Comparison of ENCODE assay signal across 8 cellular contexts in genomic region chr20:23622839-23623343, GRCh38. TPM values are rescaled to one million over a fixed set of nuclear protein-coding genes. Genes with fewer than 3 reads are reported as not detected.
A peak's percentile ranks its signal among the peaks of the same experiment; 100 is the strongest.
DNase-seq lines count a peak whose midpoint lies in the region; ATAC-seq and TF ChIP-seq lines count a peak whose summit lies in the region.

No MANE protein-coding gene starts in this region.

- H3K9me3 ChIP-seq in BE2C: no peaks in the 10 kb centered on the region
- H3K9me3 ChIP-seq in Peyer's patch: no peaks in the 10 kb centered on the region
- no peaks in the 10 kb centered on the region for H3K9me3 ChIP-seq in esophagus muscularis mucosa
- no peaks in the 10 kb centered on the region for H3K9me3 ChIP-seq in ovary

- intact Hi-C loops in esophagus muscularis mucosa (cut with DNase I) (loop anchor here (10.0 kb wide), 1 partner anchor 1432 kb away; the partner anchor contains the start of gene ACSS1), ovary (cut with DNase I) (loop anchor here in 1 of 4 donors (5.0 kb wide), 1 partner anchor 571 kb away; no protein-coding TSS in a partner anchor)

- no peak for TF ChIP-seq POLR2A in Peyer's patch (IDR thresholded peaks at IDR 0.05)
- no peak for TF ChIP-seq POLR2A in esophagus muscularis mucosa (IDR thresholded peaks at IDR 0.05; ENCODE audit: low read depth)
- no peak for TF ChIP-seq POLR2A in ovary (IDR thresholded peaks at IDR 0.05)

- TF ChIP-seq CTCF in BE2C (IDR thresholded peaks at IDR 0.05; ENCODE audit: low read depth, low read length) (no peak), Peyer's patch (IDR thresholded peaks at IDR 0.05) (no peak), esophagus muscularis mucosa (IDR thresholded peaks at IDR 0.05) (no peak), ovary (IDR thresholded peaks at IDR 0.05) (no peak)

- H3K27ac ChIP-seq in Peyer's patch (peak overlapping the region; percentile 50 to 88 (median 64)), esophagus muscularis mucosa (replicated peaks in 1 of 4) (peak overlapping the region; percentile 81 to 88 (median 88)), ovary (peak overlapping the region; percentile 57 to 75)

- TF ChIP-seq EP300 in esophagus muscularis mucosa (IDR thresholded peaks at IDR 0.05) (peak; percentile 97), ovary (IDR thresholded peaks at IDR 0.05) (peak; percentile 99)

- H3K36me3 ChIP-seq in BE2C (no peaks in the 10 kb centered on the region), Peyer's patch (no peaks in the 10 kb centered on the region), esophagus muscularis mucosa (no peaks in the 10 kb centered on the region), ovary (no peaks in the 10 kb centered on the region)

- peak overlapping the region; percentile 27; the same call in 1 of the 2 replicates for H3K4me3 ChIP-seq in BE2C (ENCODE audit: low read depth, low read length)
- H3K4me3 ChIP-seq in Peyer's patch: peak overlapping the region in 2 of 4 donors; percentile 6 to 35
- peak overlapping the region; percentile 33 to 46 (median 38) for H3K4me3 ChIP-seq in esophagus muscularis mucosa
- H3K4me3 ChIP-seq in ovary: peak overlapping the region; percentile 22

- no peaks in the 10 kb centered on the region; the same call in 1 of the 2 replicates for H3K27me3 ChIP-seq in BE2C
- no peaks in the 10 kb centered on the region for H3K27me3 ChIP-seq in Peyer's patch
- no peaks in the 10 kb centered on the region for H3K27me3 ChIP-seq in esophagus muscularis mucosa
- no peaks in the 10 kb centered on the region for H3K27me3 ChIP-seq in ovary

- ATAC-seq in GM21825 (IDR thresholded peaks at IDR 0.05; ENCODE audit: unreplicated experiment) (peak; percentile 74), GM18517 (IDR thresholded peaks at IDR 0.05; ENCODE audit: unreplicated experiment) (no peak), HG02884 (IDR thresholded peaks at IDR 0.05; ENCODE audit: unreplicated experiment) (no peak)

- DNase-seq in BE2C (peak; percentile 63), Peyer's patch (peak in 1 of 3 donors; percentile 86), esophagus muscularis mucosa (ENCODE audit: extremely low spot score) (peak; percentile 94), ovary (peak in 4 of 5 donors; percentile 69 to 80 (median 79))
- no peak for DNase-seq in activated T-cell treated with anti-CD3 and anti-CD28 coated beads, Interleukin-2, amount 50 U/mL, for 1 hour

- 6% methylated on average over 4 of the region's 4 CpGs for WGBS in esophagus muscularis mucosa
- 0 to 3% (median 1%) methylated on average over 4 of the region's 4 CpGs for WGBS in ovary, 3 donors

- H3K4me1 ChIP-seq in BE2C: no peaks in the 10 kb centered on the region
- peaks cover 0 to 24% (median 0%) of the 10 kb centered on the region in 4 donors for H3K4me1 ChIP-seq in Peyer's patch
- peaks cover 17 to 50% (median 37%) of the 10 kb centered on the region in 4 donors for H3K4me1 ChIP-seq in esophagus muscularis mucosa
- peaks cover 2% of the 10 kb centered on the region for H3K4me1 ChIP-seq in ovary (ENCODE audit: insufficient read depth)

RNA-seq across cellular contexts. Expression of gene CST3, which starts 14.9 kb away (rescaled TPM):
- 253 TPM for polyA plus RNA-seq in BE2C (2012; ENCODE audit: insufficient read depth, insufficient read length, low read depth)
- total RNA-seq in Peyer's patch (1,000 to 10,000 TPM in 2 of 4 donors, 100 to 1,000 TPM in 2; 221 to 1,587 (median 1,027) TPM), esophagus muscularis mucosa (1,000 to 10,000 TPM; 1,253 to 2,184 (median 1,709) TPM), ovary (100 to 1,000 TPM; 317 to 889 (median 588) TPM)
- polyA plus RNA-seq in ovary: 100 to 1,000 TPM; 352 to 404 TPM

RNA-seq across cellular contexts. Expression of gene CST9, which starts 17.2 kb away (rescaled TPM):
- not detected for polyA plus RNA-seq in BE2C (2012; ENCODE audit: insufficient read depth, insufficient read length, low read depth)
- total RNA-seq in Peyer's patch (not detected), esophagus muscularis mucosa (not detected), ovary (not detected)
- not detected for polyA plus RNA-seq in ovary

RNA-seq across cellular contexts. Expression of gene CST9L, which starts 54.6 kb away (rescaled TPM):
- polyA plus RNA-seq in BE2C (2012; ENCODE audit: insufficient read depth, insufficient read length, low read depth): not detected
- total RNA-seq in Peyer's patch (not detected), esophagus muscularis mucosa (not detected), ovary (not detected)
- polyA plus RNA-seq in ovary: not detected
